Comparison of ENCODE assay signal across 21 cellular contexts in genomic region chr7:38321967-38322366, GRCh38.
A peak's percentile ranks its signal among the peaks of the same experiment; 100 is the strongest.
DNase-seq lines count a peak whose midpoint lies in the region; ATAC-seq and TF ChIP-seq lines count a peak whose summit lies in the region.
"Had no signal": no experiment of that assay in that cellular context is flagged by ENCODE, and none has a peak within 500 bp of the region (broad histone marks: within the 10 kb centered on the region; RNA-seq: fewer than 3 reads in every experiment).

No MANE protein-coding gene starts in this region.

- H3K79me1 ChIP-seq in IMR-90 (ENCODE audit: low read depth in 1 of 2, low read length in 2 of 2) = no peaks in the 10 kb centered on the region

- no peak overlapping the region for H3K56ac ChIP-seq in IMR-90 (ENCODE audit: extremely low read depth, insufficient read depth, low read length)

- TF ChIP-seq RAD21 in IMR-90 (IDR thresholded peaks at IDR 0.05; ENCODE audit: low read length) = no peak

- TF ChIP-seq POLR2A in IMR-90 (IDR thresholded peaks at IDR 0.05; ENCODE audit: low read depth, low read length) = no peak

- CTCF ChIA-PET in CD8-positive, alpha-beta T cell (lab: Charles Lee) = interaction anchor here (1.4 to 10.3 kb wide), 5 partner anchors 9 to 212 kb away, joined by 4 to 88 read pairs (median 8); no protein-coding TSS in a partner anchor
- CTCF ChIA-PET in IMR-90 (lab: Yijun Ruan, JAX) = interaction anchor here (0.6 to 1.4 kb wide), 4 partner anchors 12 to 104 kb away, joined by 3 to 12 read pairs (median 5); no protein-coding TSS in a partner anchor
- CTCF ChIA-PET in activated CD4-positive, alpha-beta T cell treated with anti-CD3 and anti-CD28 coated beads for 36 hours (lab: Charles Lee) = interaction anchor here (1.8 kb wide), 1 partner anchor 14 kb away, joined by 6 read pairs; no protein-coding TSS in a partner anchor

- no peak overlapping the region for H4K8ac ChIP-seq in IMR-90 (ENCODE audit: low read depth in 2 of 2, low read length in 2 of 2)

- no TSS peak for BruUV-seq in IMR-90 (replicated peaks; lab: Mats Ljungman, UMichigan)

- H3K4me3 ChIP-seq in BLaER1 treated with 17β-estradiol and CSF1 and Interleukin-3, amounts not matched to agents 10 nM and 100 nM = no peak overlapping the region
- no peak overlapping the region for H3K4me3 ChIP-seq in CD8-positive, alpha-beta T cell (ENCODE audit: low read depth, low read length)
- no peak overlapping the region for H3K4me3 ChIP-seq in IMR-90 (ENCODE audit: insufficient read depth, low read depth, low read length)
- no peak overlapping the region for H3K4me3 ChIP-seq in MG63
- H3K4me3 ChIP-seq: BLaER1, GM23338 had no signal

- no peaks in the 10 kb centered on the region for H4K20me1 ChIP-seq in BLaER1 treated with 17β-estradiol and CSF1 and Interleukin-3, amounts not matched to agents 10 nM and 100 nM
- no peaks in the 10 kb centered on the region for H4K20me1 ChIP-seq in IMR-90 (ENCODE audit: insufficient read depth, low read length)
- H4K20me1 ChIP-seq: BLaER1 had no signal

- H3K9ac ChIP-seq in BLaER1 treated with 17β-estradiol and CSF1 and Interleukin-3, amounts not matched to agents 10 nM and 100 nM = no peak overlapping the region
- H3K9ac ChIP-seq in IMR-90 (ENCODE audit: low read depth, low read length) = no peak overlapping the region
- H3K9ac ChIP-seq: BLaER1 had no signal

- peak overlapping the region; percentile 18 for H3K27ac Mint-ChIP-seq in CD8-positive, alpha-beta T cell
- peak overlapping the region in 5 of 6 donors; percentile 53 to 100 (median 100) for H3K27ac Mint-ChIP-seq in immature natural killer cell
- no peak overlapping the region for H3K27ac Mint-ChIP-seq in activated CD4-positive, alpha-beta T cell treated with anti-CD3 and anti-CD28 coated beads for 36 hours
- H3K27ac Mint-ChIP-seq: B cell, CD14-positive monocyte, GM23338, H9 had no signal

- H2BK20ac ChIP-seq in IMR-90 (ENCODE audit: low read depth, low read length) = peak overlapping the region; percentile 29; the same call in 1 of the 2 replicates

- peak overlapping the region; percentile 26; the same call in 1 of the 2 replicates for H3K4ac ChIP-seq in IMR-90 (ENCODE audit: low read depth, low read length)

- no peak overlapping the region for H3K23ac ChIP-seq in IMR-90 (ENCODE audit: low read depth, low read length)

- H3K27me3 Mint-ChIP-seq in CD8-positive, alpha-beta T cell (ENCODE audit: low read depth) = no peaks in the 10 kb centered on the region
- peaks cover 12 to 26% (median 17%) of the 10 kb centered on the region in 3 donors for H3K27me3 Mint-ChIP-seq in immature natural killer cell (ENCODE audit: low read depth in 3 of 3)
- H3K27me3 Mint-ChIP-seq in activated CD4-positive, alpha-beta T cell treated with anti-CD3 and anti-CD28 coated beads for 36 hours = no peaks in the 10 kb centered on the region
- H3K27me3 Mint-ChIP-seq: CD4-positive, alpha-beta T cell had no signal

- H3K4me1 ChIP-seq in BLaER1 treated with 17β-estradiol and CSF1 and Interleukin-3, amounts not matched to agents 10 nM and 100 nM = peaks cover 36 to 49% (median 44%) of the 10 kb centered on the region in 10 experiments
- peaks cover 37% of the 10 kb centered on the region for H3K4me1 ChIP-seq in CD8-positive, alpha-beta T cell (ENCODE audit: insufficient read depth, low read length)
- H3K4me1 ChIP-seq in IMR-90 (ENCODE audit: control insufficient read depth, insufficient read depth, low read length) = peaks cover 6% of the 10 kb centered on the region; the same call in 1 of the 2 replicates

- H3K9me3 ChIP-seq in BLaER1 treated with 17β-estradiol and CSF1 and Interleukin-3, amounts not matched to agents 10 nM and 100 nM (replicated peaks in 1 of 11) = peaks cover 0 to 11% (median 0%) of the 10 kb centered on the region in 11 experiments; a peak in 4 of 22 replicates
- no peaks in the 10 kb centered on the region for H3K9me3 ChIP-seq in CD8-positive, alpha-beta T cell (ENCODE audit: low read length)
- H3K9me3 ChIP-seq in IMR-90 (ENCODE audit: control insufficient read depth, insufficient read depth, low read length) = no peaks in the 10 kb centered on the region
- H3K9me3 ChIP-seq in MG63 = no peaks in the 10 kb centered on the region; the same call in none of the 2 replicates
- H3K9me3 ChIP-seq: BLaER1 had no signal

- H3K9me3 Mint-ChIP-seq in CD8-positive, alpha-beta T cell = no peaks in the 10 kb centered on the region
- no peaks in the 10 kb centered on the region for H3K9me3 Mint-ChIP-seq in immature natural killer cell
- no peaks in the 10 kb centered on the region for H3K9me3 Mint-ChIP-seq in activated CD4-positive, alpha-beta T cell treated with anti-CD3 and anti-CD28 coated beads for 36 hours (ENCODE audit: low read depth)
- H3K9me3 Mint-ChIP-seq: CD4-positive, alpha-beta T cell; GM23338; H9; HFFc6 had no signal

- H3K27ac ChIP-seq in BLaER1 treated with 17β-estradiol and CSF1 and Interleukin-3, amounts not matched to agents 10 nM and 100 nM = no peak overlapping the region
- no peak overlapping the region for H3K27ac ChIP-seq in CD8-positive, alpha-beta T cell (ENCODE audit: low read depth, low read length)
- H3K27ac ChIP-seq in IMR-90 (ENCODE audit: insufficient read depth, low read length) = no peak overlapping the region
- H3K27ac ChIP-seq: BLaER1 had no signal

- H2AK9ac ChIP-seq in IMR-90 (replicated peaks; ENCODE audit: low read depth, low read length, poor library complexity) = peak overlapping the region; percentile 44

- no peak overlapping the region for H2AK5ac ChIP-seq in IMR-90 (ENCODE audit: low read depth, low read length)

- dilution Hi-C loops in IMR-90 (cut with HindIII; ENCODE audit: low sequenced_read_pairs, unreplicated experiment) = no loop called here

- H2BK5ac ChIP-seq in IMR-90 (ENCODE audit: low read depth, low read length, poor library complexity, severe bottlenecking) = no peak overlapping the region

- H3K9me1 ChIP-seq in IMR-90 (ENCODE audit: insufficient read depth, low read length) = peaks cover 15% of the 10 kb centered on the region; the same call in 1 of the 2 replicates

- H2BK15ac ChIP-seq in IMR-90 (ENCODE audit: low read depth, low read length) = no peak overlapping the region

- TF ChIP-seq CTCF in CD8-positive, alpha-beta T cell (IDR thresholded peaks at IDR 0.05) = no peak
- no peak for TF ChIP-seq CTCF in IMR-90 (conservative IDR thresholded peaks at IDR 0.05; ENCODE audit: low read depth, low read length)

- no peak overlapping the region for H3K4me3 Mint-ChIP-seq in CD8-positive, alpha-beta T cell
- H3K4me3 Mint-ChIP-seq in immature natural killer cell = no peak overlapping the region
- no peak overlapping the region for H3K4me3 Mint-ChIP-seq in activated CD4-positive, alpha-beta T cell treated with anti-CD3 and anti-CD28 coated beads for 36 hours
- H3K4me3 Mint-ChIP-seq: B cell; CD14-positive monocyte; CD4-positive, alpha-beta T cell; GM23338; H9 had no signal

- H3K27me3 ChIP-seq in BLaER1 treated with 17β-estradiol and CSF1 and Interleukin-3, amounts not matched to agents 10 nM and 100 nM = no peaks in the 10 kb centered on the region
- no peaks in the 10 kb centered on the region for H3K27me3 ChIP-seq in CD8-positive, alpha-beta T cell (ENCODE audit: insufficient read depth, low read length)
- peaks cover 3% of the 10 kb centered on the region for H3K27me3 ChIP-seq in IMR-90 (ENCODE audit: control insufficient read depth, insufficient read depth, low read length)
- H3K27me3 ChIP-seq in MG63 = no peaks in the 10 kb centered on the region
- H3K27me3 ChIP-seq: BLaER1 had no signal

- no peak for ATAC-seq in CD8-positive, alpha-beta T cell
- no peak for ATAC-seq in IMR-90 (ENCODE audit: low read depth)
- no peak for ATAC-seq in activated CD4-positive, alpha-beta T cell treated with anti-CD3 and anti-CD28 coated beads for 36 hours
- ATAC-seq in GM18870 (IDR thresholded peaks at IDR 0.05; ENCODE audit: unreplicated experiment) = no peak
- ATAC-seq: GM23338, HCT116 had no signal

- H3K4me1 Mint-ChIP-seq in CD8-positive, alpha-beta T cell (ENCODE audit: low read depth) = peaks cover 53% of the 10 kb centered on the region
- H3K4me1 Mint-ChIP-seq in immature natural killer cell = peaks cover 89 to 95% of the 10 kb centered on the region in 2 donors
- H3K4me1 Mint-ChIP-seq in activated CD4-positive, alpha-beta T cell treated with anti-CD3 and anti-CD28 coated beads for 36 hours = peaks cover 21% of the 10 kb centered on the region

- peaks cover 0 to 3% (median 0%) of the 10 kb centered on the region in 11 experiments; a peak in 1 of 22 replicates for H3K36me3 ChIP-seq in BLaER1 treated with 17β-estradiol and CSF1 and Interleukin-3, amounts not matched to agents 10 nM and 100 nM
- H3K36me3 ChIP-seq in CD8-positive, alpha-beta T cell (ENCODE audit: insufficient read depth, low read length) = no peaks in the 10 kb centered on the region
- H3K36me3 ChIP-seq in IMR-90 (ENCODE audit: control insufficient read depth, insufficient read depth, low read length) (no peaks in the 10 kb centered on the region), MG63 (no peaks in the 10 kb centered on the region)
- H3K36me3 ChIP-seq: BLaER1 had no signal

- no peak for DNase-seq in CD8-positive, alpha-beta T cell
- no peak for DNase-seq in IMR-90
- no peak for DNase-seq in immature natural killer cell
- no peak for DNase-seq in activated CD4-positive, alpha-beta T cell treated with anti-CD3 and anti-CD28 coated beads for 36 hours
- DNase-seq in MG63 = no peak
- no peak for DNase-seq in GM19240 (ENCODE audit: insufficient read length, low spot score)
- DNase-seq: Calu3; CD4-positive, alpha-beta T cell; COR-L47; DMS53; DMS79 treated with DMSO at 0.1 percent for 48 hours; GF-D8; H9 had no signal

- intact Hi-C loops in CD8-positive, alpha-beta T cell (cut with DNase I, micrococcal nuclease) = no loop called here
- intact Hi-C loops in IMR-90 (cut with micrococcal nuclease) = no loop called here
- intact Hi-C loops in activated CD4-positive, alpha-beta T cell treated with anti-CD3 and anti-CD28 coated beads for 36 hours (cut with DNase I, micrococcal nuclease) = no loop called here

- no peak overlapping the region for H3K14ac ChIP-seq in IMR-90 (replicated peaks; ENCODE audit: low read depth, low read length)

- no peak overlapping the region for H3K18ac ChIP-seq in IMR-90 (ENCODE audit: low read depth, low read length)

- H3K4me2 ChIP-seq in BLaER1 treated with 17β-estradiol and CSF1 and Interleukin-3, amounts not matched to agents 10 nM and 100 nM = peak overlapping the region in 6 of 11 experiments; percentile 14 to 56 (median 33); a peak in 9 of 22 replicates
- no peak overlapping the region for H3K4me2 ChIP-seq in IMR-90 (ENCODE audit: low read depth, low read length)
- H3K4me2 ChIP-seq: GM23338 had no signal

- H4K5ac ChIP-seq in IMR-90 (ENCODE audit: low read depth, low read length) = no peak overlapping the region

- H2AFZ ChIP-seq in IMR-90 (replicated peaks; ENCODE audit: low read length, poor library complexity) = no peak overlapping the region
- H2AFZ ChIP-seq: GM23338 had no signal

- no CpG with 5 or more reads among the region's 2 CpGs for WGBS in IMR-90 (ENCODE audit: extremely low coverage in 2 of 2, insufficient read length in 1 of 2), 2 experiments

- in situ Hi-C loops in IMR-90 (cut with MboI; ENCODE audit: low sequenced_read_pairs) = no loop called here

- POLR2A ChIA-PET in CD8-positive, alpha-beta T cell (lab: Charles Lee) = no interaction called here
- POLR2A ChIA-PET in IMR-90 (lab: Charles Lee; ENCODE audit: unreplicated experiment) = no interaction called here
- POLR2A ChIA-PET in activated CD4-positive, alpha-beta T cell treated with anti-CD3 and anti-CD28 coated beads for 36 hours (lab: Charles Lee) = no interaction called here

- H3K36me3 Mint-ChIP-seq in CD8-positive, alpha-beta T cell = no peaks in the 10 kb centered on the region
- peaks cover 3% of the 10 kb centered on the region in 3 donors for H3K36me3 Mint-ChIP-seq in immature natural killer cell
- H3K36me3 Mint-ChIP-seq in activated CD4-positive, alpha-beta T cell treated with anti-CD3 and anti-CD28 coated beads for 36 hours (ENCODE audit: low read depth) = no peaks in the 10 kb centered on the region

- H2BK120ac ChIP-seq in IMR-90 (ENCODE audit: low read depth, low read length) = peak overlapping the region; percentile 35; the same call in 1 of the 2 replicates

- H4K91ac ChIP-seq in IMR-90 (ENCODE audit: insufficient read depth, low read depth, low read length) = peak overlapping the region; percentile 5; the same call in 1 of the 2 replicates
